In genomic region chr1:161045749-161046573, GRCh38 we compare ENCODE assay signal across 1 cellular context.
A peak's percentile ranks its signal among the peaks of the same experiment; 100 is the strongest.
TF ChIP-seq lines count a peak whose summit lies in the region.

TSS of gene USF1 (minus strand) at chr1:161045977. CDS start at chr1:161043275, 2,702 bp downstream.

TF ChIP-seq in HepG2, 621 proteins besides CTCF, POLR2A, EP300 and RAD21 (continued from another document and continues in another):
- TF ChIP-seq SAFB2 (CRISPR knock-in tag; IDR thresholded peaks at IDR 0.05; ENCODE audit: borderline replicate concordance, low read depth) (no peak), TCF7L2 (IDR thresholded peaks at IDR 0.05; ENCODE audit: low read depth, low read length) (no peak), RXRB (CRISPR knock-in tag; IDR thresholded peaks at IDR 0.05; ENCODE audit: borderline replicate concordance) (no peak; the same call in 1 of the 2 replicates), IRF1 (CRISPR knock-in tag; IDR thresholded peaks at IDR 0.05; ENCODE audit: low read depth) (no peak), ZSCAN29 (CRISPR knock-in tag; conservative IDR thresholded peaks at IDR 0.05) (no peak), KDM5B (CRISPR knock-in tag; IDR thresholded peaks at IDR 0.05; ENCODE audit: borderline replicate concordance) (no peak), ZGPAT (CRISPR knock-in tag; IDR thresholded peaks at IDR 0.05) (peak; percentile 60; the same call in 1 of the 2 replicates), ZNF597 (CRISPR knock-in tag; IDR thresholded peaks at IDR 0.05) (no peak), KAT8 (CRISPR knock-in tag; IDR thresholded peaks at IDR 0.05) (peak; percentile 92), ZNF10 (CRISPR knock-in tag; IDR thresholded peaks at IDR 0.05; ENCODE audit: borderline replicate concordance, low read depth) (no peak), JUN (CRISPR knock-in tag; IDR thresholded peaks at IDR 0.05) (no peak), RELA (CRISPR knock-in tag; IDR thresholded peaks at IDR 0.05) (no peak), ZFY (CRISPR knock-in tag; IDR thresholded peaks at IDR 0.05) (peak; percentile 78), REXO4 (CRISPR knock-in tag; IDR thresholded peaks at IDR 0.05; ENCODE audit: borderline replicate concordance) (no peak), ZNF501 (CRISPR knock-in tag; IDR thresholded peaks at IDR 0.05) (peak; percentile 92), GLI4 (CRISPR knock-in tag; IDR thresholded peaks at IDR 0.05; ENCODE audit: borderline replicate concordance) (no peak), ADNP (CRISPR knock-in tag; IDR thresholded peaks at IDR 0.05) (no peak), ZNF30 (CRISPR knock-in tag; IDR thresholded peaks at IDR 0.05) (0 out of 2 replicates have a peak, but pooled peaks have one; percentile 76), CENPT (CRISPR knock-in tag; IDR thresholded peaks at IDR 0.05; ENCODE audit: low read depth) (no peak), ZBTB21 (CRISPR knock-in tag; IDR thresholded peaks at IDR 0.05) (no peak; the same call in 1 of the 2 replicates), CBX1 (IDR thresholded peaks at IDR 0.05; ENCODE audit: low read depth) (no peak), ZNF180 (CRISPR knock-in tag; IDR thresholded peaks at IDR 0.05; ENCODE audit: borderline replicate concordance, low read depth) (no peak), ZSCAN9 (CRISPR knock-in tag; IDR thresholded peaks at IDR 0.05; ENCODE audit: borderline replicate concordance) (no peak), MBNL3 (CRISPR knock-in tag; conservative IDR thresholded peaks at IDR 0.05) (no peak), ATM (IDR thresholded peaks at IDR 0.05; ENCODE audit: borderline replicate concordance) (no peak), ZNF75D (CRISPR knock-in tag; IDR thresholded peaks at IDR 0.05; ENCODE audit: borderline replicate concordance) (no peak), ZNF432 (CRISPR knock-in tag; IDR thresholded peaks at IDR 0.05; ENCODE audit: borderline replicate concordance) (no peak), TBX3 (IDR thresholded peaks at IDR 0.05; ENCODE audit: borderline replicate concordance) (no peak), HMGA1 (CRISPR knock-in tag; conservative IDR thresholded peaks at IDR 0.05) (no peak), ZNF576 (CRISPR knock-in tag; IDR thresholded peaks at IDR 0.05) (no peak), MZF1 (CRISPR knock-in tag; IDR thresholded peaks at IDR 0.05; ENCODE audit: borderline replicate concordance) (no peak), CREB1 (IDR thresholded peaks at IDR 0.05) (peak; percentile 45), CREB1 (CRISPR knock-in tag; IDR thresholded peaks at IDR 0.05) (peak; percentile 94), ZBTB43 (CRISPR knock-in tag; conservative IDR thresholded peaks at IDR 0.05) (no peak), ZFP1 (CRISPR knock-in tag; IDR thresholded peaks at IDR 0.05) (no peak; the same call in 1 of the 2 replicates), TFDP2 (CRISPR knock-in tag; IDR thresholded peaks at IDR 0.05) (no peak), ZNF646 (CRISPR knock-in tag; IDR thresholded peaks at IDR 0.05) (no peak), ZNF383 (CRISPR knock-in tag; IDR thresholded peaks at IDR 0.05; ENCODE audit: borderline replicate concordance) (no peak), ATF7 (IDR thresholded peaks at IDR 0.05) (no peak), ATF7 (CRISPR knock-in tag; IDR thresholded peaks at IDR 0.05) (no peak), ZNF441 (CRISPR knock-in tag; IDR thresholded peaks at IDR 0.05; ENCODE audit: borderline replicate concordance) (no peak), NFE2L2 (IDR thresholded peaks at IDR 0.05; ENCODE audit: low read length) (no peak), CHCHD3 (CRISPR knock-in tag; IDR thresholded peaks at IDR 0.05) (no peak)
- TF ChIP-seq, protein P1, sequence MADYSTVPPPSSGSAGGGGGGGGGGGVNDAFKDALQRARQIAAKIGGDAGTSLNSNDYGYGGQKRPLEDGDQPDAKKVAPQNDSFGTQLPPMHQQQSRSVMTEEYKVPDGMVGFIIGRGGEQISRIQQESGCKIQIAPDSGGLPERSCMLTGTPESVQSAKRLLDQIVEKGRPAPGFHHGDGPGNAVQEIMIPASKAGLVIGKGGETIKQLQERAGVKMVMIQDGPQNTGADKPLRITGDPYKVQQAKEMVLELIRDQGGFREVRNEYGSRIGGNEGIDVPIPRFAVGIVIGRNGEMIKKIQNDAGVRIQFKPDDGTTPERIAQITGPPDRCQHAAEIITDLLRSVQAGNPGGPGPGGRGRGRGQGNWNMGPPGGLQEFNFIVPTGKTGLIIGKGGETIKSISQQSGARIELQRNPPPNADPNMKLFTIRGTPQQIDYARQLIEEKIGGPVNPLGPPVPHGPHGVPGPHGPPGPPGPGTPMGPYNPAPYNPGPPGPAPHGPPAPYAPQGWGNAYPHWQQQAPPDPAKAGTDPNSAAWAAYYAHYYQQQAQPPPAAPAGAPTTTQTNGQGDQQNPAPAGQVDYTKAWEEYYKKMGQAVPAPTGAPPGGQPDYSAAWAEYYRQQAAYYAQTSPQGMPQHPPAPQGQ (CRISPR knock-in tag; IDR thresholded peaks at IDR 0.05; ENCODE audit: borderline replicate concordance): no peak
- TF ChIP-seq, protein P2, sequence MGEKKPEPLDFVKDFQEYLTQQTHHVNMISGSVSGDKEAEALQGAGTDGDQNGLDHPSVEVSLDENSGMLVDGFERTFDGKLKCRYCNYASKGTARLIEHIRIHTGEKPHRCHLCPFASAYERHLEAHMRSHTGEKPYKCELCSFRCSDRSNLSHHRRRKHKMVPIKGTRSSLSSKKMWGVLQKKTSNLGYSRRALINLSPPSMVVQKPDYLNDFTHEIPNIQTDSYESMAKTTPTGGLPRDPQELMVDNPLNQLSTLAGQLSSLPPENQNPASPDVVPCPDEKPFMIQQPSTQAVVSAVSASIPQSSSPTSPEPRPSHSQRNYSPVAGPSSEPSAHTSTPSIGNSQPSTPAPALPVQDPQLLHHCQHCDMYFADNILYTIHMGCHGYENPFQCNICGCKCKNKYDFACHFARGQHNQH (CRISPR knock-in tag; IDR thresholded peaks at IDR 0.05): 0 out of 2 replicates have a peak, but pooled peaks have one; percentile 18
- TF ChIP-seq, protein P3, sequence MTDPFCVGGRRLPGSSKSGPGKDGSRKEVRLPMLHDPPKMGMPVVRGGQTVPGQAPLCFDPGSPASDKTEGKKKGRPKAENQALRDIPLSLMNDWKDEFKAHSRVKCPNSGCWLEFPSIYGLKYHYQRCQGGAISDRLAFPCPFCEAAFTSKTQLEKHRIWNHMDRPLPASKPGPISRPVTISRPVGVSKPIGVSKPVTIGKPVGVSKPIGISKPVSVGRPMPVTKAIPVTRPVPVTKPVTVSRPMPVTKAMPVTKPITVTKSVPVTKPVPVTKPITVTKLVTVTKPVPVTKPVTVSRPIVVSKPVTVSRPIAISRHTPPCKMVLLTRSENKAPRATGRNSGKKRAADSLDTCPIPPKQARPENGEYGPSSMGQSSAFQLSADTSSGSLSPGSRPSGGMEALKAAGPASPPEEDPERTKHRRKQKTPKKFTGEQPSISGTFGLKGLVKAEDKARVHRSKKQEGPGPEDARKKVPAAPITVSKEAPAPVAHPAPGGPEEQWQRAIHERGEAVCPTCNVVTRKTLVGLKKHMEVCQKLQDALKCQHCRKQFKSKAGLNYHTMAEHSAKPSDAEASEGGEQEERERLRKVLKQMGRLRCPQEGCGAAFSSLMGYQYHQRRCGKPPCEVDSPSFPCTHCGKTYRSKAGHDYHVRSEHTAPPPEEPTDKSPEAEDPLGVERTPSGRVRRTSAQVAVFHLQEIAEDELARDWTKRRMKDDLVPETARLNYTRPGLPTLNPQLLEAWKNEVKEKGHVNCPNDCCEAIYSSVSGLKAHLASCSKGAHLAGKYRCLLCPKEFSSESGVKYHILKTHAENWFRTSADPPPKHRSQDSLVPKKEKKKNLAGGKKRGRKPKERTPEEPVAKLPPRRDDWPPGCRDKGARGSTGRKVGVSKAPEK (CRISPR knock-in tag; IDR thresholded peaks at IDR 0.05; ENCODE audit: borderline replicate concordance): no peak
